10 cellular contexts compared by ENCODE assay signal in genomic region chr3:181623924-181624694, GRCh38.
A peak's percentile ranks its signal among the peaks of the same experiment; 100 is the strongest.
DNase-seq lines count a peak whose midpoint lies in the region; ATAC-seq lines count a peak whose summit lies in the region.
"Had no signal": no experiment of that assay in that cellular context is flagged by ENCODE, and none has a peak within 500 bp of the region (broad histone marks: within the 10 kb centered on the region; RNA-seq: fewer than 3 reads in every experiment).

No MANE protein-coding gene starts in this region.

- H3K4me1 Mint-ChIP-seq in naive thymus-derived CD4-positive, alpha-beta T cell = no peaks in the 10 kb centered on the region

- H3K27ac Mint-ChIP-seq in naive thymus-derived CD4-positive, alpha-beta T cell = no peak overlapping the region
- H3K27ac Mint-ChIP-seq: activated T-cell treated with anti-CD3 and anti-CD28 coated beads, Interleukin-2, amount 50 U/mL, for 72 hours had no signal

- no peaks in the 10 kb centered on the region for H3K9me3 ChIP-seq in naive thymus-derived CD4-positive, alpha-beta T cell (ENCODE audit: control insufficient read depth in 2 of 3, low read length in 3 of 3)

- H3K27me3 Mint-ChIP-seq in naive thymus-derived CD4-positive, alpha-beta T cell = peaks cover 0 to 11% (median 4%) of the 10 kb centered on the region in 5 donors

- ATAC-seq in HG03108 (IDR thresholded peaks at IDR 0.05; ENCODE audit: unreplicated experiment) (no peak), GM19324 (IDR thresholded peaks at IDR 0.05; ENCODE audit: low FRiP score, unreplicated experiment) (no peak)
- no peak for ATAC-seq in naive thymus-derived CD4-positive, alpha-beta T cell
- ATAC-seq: activated T-cell treated with anti-CD3 and anti-CD28 coated beads, Interleukin-2, amount 50 U/mL, for 72 hours had no signal

- no peaks in the 10 kb centered on the region for H3K36me3 Mint-ChIP-seq in naive thymus-derived CD4-positive, alpha-beta T cell

- DNase-seq in NOMO-1 treated with DMSO at 0.1 percent for 48 hours (lab: John Stamatoyannopoulos, UW; ENCODE audit: unreplicated experiment) (peak; percentile 16), NOMO-1 treated with dmso at 0.1 percent for 144 hours (lab: John Stamatoyannopoulos, UW; ENCODE audit: unreplicated experiment) (no peak), NCI-H345 (lab: John Stamatoyannopoulos, UW) (peak; percentile 69), dermis blood vessel endothelial cell (peak; percentile 65), superior temporal gyrus (ENCODE audit: extremely low spot score) (peak; percentile 63)
- no peak for DNase-seq in naive thymus-derived CD4-positive, alpha-beta T cell
- DNase-seq: activated T-cell treated with anti-CD3 and anti-CD28 coated beads, Interleukin-2, amount 50 U/mL, for 72 hours; stimulated activated CD4-positive, alpha-beta T cell treated with anti-CD3 and anti-CD28 coated beads, Interleukin-2, amount 100 ng/mL, for 48 hours had no signal

- H3K27ac ChIP-seq in naive thymus-derived CD4-positive, alpha-beta T cell (ENCODE audit: low read depth, low read length) = no peak overlapping the region

- H3K4me3 Mint-ChIP-seq in naive thymus-derived CD4-positive, alpha-beta T cell = no peak overlapping the region
- H3K4me3 Mint-ChIP-seq: activated T-cell treated with anti-CD3 and anti-CD28 coated beads, Interleukin-2, amount 50 U/mL, for 72 hours had no signal

- no peak overlapping the region for H3K4me3 ChIP-seq in naive thymus-derived CD4-positive, alpha-beta T cell (ENCODE audit: low read length)

- no peaks in the 10 kb centered on the region for H3K27me3 ChIP-seq in naive thymus-derived CD4-positive, alpha-beta T cell (ENCODE audit: control insufficient read depth in 2 of 2, insufficient read depth in 2 of 2, low read length in 2 of 2)

- H3K9me3 Mint-ChIP-seq in naive thymus-derived CD4-positive, alpha-beta T cell = peaks cover 0 to 5% (median 0%) of the 10 kb centered on the region in 11 donors

- intact Hi-C loops in naive thymus-derived CD4-positive, alpha-beta T cell (cut with micrococcal nuclease) = no loop called here

- POLR2A ChIA-PET in naive thymus-derived CD4-positive, alpha-beta T cell (lab: Charles Lee) = no interaction called here

- H3K36me3 ChIP-seq in naive thymus-derived CD4-positive, alpha-beta T cell (ENCODE audit: control insufficient read depth in 2 of 3, insufficient read depth in 3 of 3, low read length in 3 of 3) = no peaks in the 10 kb centered on the region

- no peaks in the 10 kb centered on the region for H3K4me1 ChIP-seq in naive thymus-derived CD4-positive, alpha-beta T cell (ENCODE audit: control insufficient read depth in 2 of 2, insufficient read depth in 2 of 2, low read length in 2 of 2)

- CTCF ChIA-PET in naive thymus-derived CD4-positive, alpha-beta T cell (lab: Charles Lee) = no interaction called here

Comparison
In these comparisons a context has a peak if more than half of its experiments do, and no peak if none do; other contexts are left out.
1. DNase-seq: peak in NOMO-1 treated with DMSO at 0.1 percent for 48 hours (single experiment), NCI-H345 (single experiment), dermis blood vessel endothelial cell (single experiment) and superior temporal gyrus (single experiment); none in NOMO-1 treated with dmso at 0.1 percent for 144 hours (single experiment) and naive thymus-derived CD4-positive, alpha-beta T cell (0 of 9).